ENCODE assay signal across 26 cellular contexts in the genomic region with DNA sequence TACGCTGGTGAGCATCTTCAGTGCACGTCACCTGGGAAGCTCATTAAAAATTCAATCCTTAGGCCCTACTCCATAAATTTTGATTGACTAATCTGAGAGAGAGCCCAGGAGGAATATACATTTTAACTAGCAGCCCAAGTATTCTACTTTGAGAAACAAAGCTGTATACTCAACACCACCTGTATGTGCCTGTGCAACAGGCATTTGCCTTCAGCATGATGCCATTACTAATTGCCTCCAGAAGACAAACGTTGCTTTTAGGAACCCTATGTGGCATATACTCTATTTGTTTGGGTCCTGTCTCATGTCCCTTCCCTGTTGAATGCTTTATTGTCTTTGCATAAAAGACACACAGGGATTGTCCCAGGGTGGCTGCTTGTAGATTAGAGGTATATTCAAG.
"Had no signal": no experiment of that assay in that cellular context is flagged by ENCODE, and none has a peak within 500 bp of the region (broad histone marks: within the 10 kb centered on the region; RNA-seq: fewer than 3 reads in every experiment).

No MANE protein-coding gene starts in this region.

- H3K9me3 ChIP-seq: gastrocnemius medialis, lower lobe of right lung, mucosa of descending colon, prostate gland, right atrium auricular region, stomach, thyroid gland, vagina had no signal

- H3K4me3 Mint-ChIP-seq: mesothelial cell of epicardium; naive B cell; natural killer cell treated with Interleukin-12 subunit alpha and Interleukin-12 subunit beta and Interleukin-15 and Interleukin-18, amount 100 ng/mL, for 72 hours; neural crest cell had no signal

- H3K4me2 ChIP-seq: smooth muscle cell had no signal

- H3K27me3 ChIP-seq: gastrocnemius medialis, right atrium auricular region, stomach, thyroid gland, vagina had no signal

- H3K4me3 ChIP-seq: gastrocnemius medialis, lower lobe of right lung, mucosa of descending colon, prostate gland, right atrium auricular region, smooth muscle cell, stomach, thyroid gland, vagina had no signal

- H3K4me1 ChIP-seq: prostate gland had no signal

- H3K27me3 Mint-ChIP-seq: naive B cell; natural killer cell treated with Interleukin-12 subunit alpha and Interleukin-12 subunit beta and Interleukin-15 and Interleukin-18, amount 100 ng/mL, for 72 hours had no signal

- H3K27ac Mint-ChIP-seq: mesothelial cell of epicardium; natural killer cell treated with Interleukin-12 subunit alpha and Interleukin-12 subunit beta and Interleukin-15 and Interleukin-18, amount 100 ng/mL, for 72 hours had no signal

- H3K27ac ChIP-seq: epithelial cell of prostate, gastrocnemius medialis, lower lobe of right lung, prostate gland, right atrium auricular region, stomach, thyroid gland, vagina had no signal

- H3K36me3 ChIP-seq: prostate gland had no signal

- ATAC-seq: esophagus mucosa; gastrocnemius medialis; left ventricle myocardium superior; lower lobe of right lung; mucosa of descending colon; natural killer cell treated with Interleukin-12 subunit alpha and Interleukin-12 subunit beta and Interleukin-15 and Interleukin-18, amount 100 ng/mL, for 72 hours; sciatic nerve had no signal

- DNase-seq: cortex of kidney; foreskin fibroblast; gastrocnemius medialis; head of caudate nucleus; left ventricle myocardium superior; lower lobe of right lung; mucosa of descending colon; naive B cell; stimulated activated CD4-positive, alpha-beta T cell treated with anti-CD3 and anti-CD28 coated beads, Interleukin-12 subunit alpha, Interleukin-12 subunit beta, amount 100 ng/mL, for 4 hours; stimulated activated CD4-positive, alpha-beta T cell treated with anti-CD3 and anti-CD28 coated beads, Interleukin-1b, Interleukin-23, amount 100 ng/mL, for 48 hours; stimulated activated CD4-positive, alpha-beta T cell treated with anti-CD3 and anti-CD28 coated beads, Interleukin-4, amount 100 ng/mL, for 1 hour; stimulated activated CD8-positive, alpha-beta memory T cell treated with anti-CD3 and anti-CD28 coated beads, Interleukin-4, amount 100 ng/mL, for 48 hours; stimulated activated naive CD4-positive, alpha-beta T cell treated with Interleukin-2 at 50 U/mL for 16 hours; stomach; thyroid gland; trophoblast cell had no signal

- H3K9me3 Mint-ChIP-seq: mesothelial cell of epicardium; naive B cell; natural killer cell treated with Interleukin-12 subunit alpha and Interleukin-12 subunit beta and Interleukin-15 and Interleukin-18, amount 100 ng/mL, for 72 hours; neural crest cell had no signal
